ENCODE assay signal across 15 cellular contexts in genomic region chr13:108194435-108194936, GRCh38. TPM values are rescaled to one million over a fixed set of nuclear protein-coding genes. Genes with fewer than 3 reads are reported as not detected.
DNase-seq lines count a peak whose midpoint lies in the region; ATAC-seq and TF ChIP-seq lines count a peak whose summit lies in the region.
"Had no signal": no experiment of that assay in that cellular context is flagged by ENCODE, and none has a peak within 500 bp of the region (broad histone marks: within the 10 kb centered on the region; RNA-seq: fewer than 3 reads in every experiment).

No MANE protein-coding gene starts in this region.

- peak; percentile 13 for ATAC-seq in Right ventricle myocardium inferior
- ATAC-seq in heart left ventricle, result no peak
- peak; percentile 20 for ATAC-seq in upper lobe of right lung

- H3K27ac Mint-ChIP-seq in neural progenitor cell, result no peak overlapping the region
- H3K27ac Mint-ChIP-seq: CD14-positive monocyte; CD4-positive, alpha-beta memory T cell had no signal

- H3K4me3 ChIP-seq in heart left ventricle (no peak overlapping the region), upper lobe of right lung (no peak overlapping the region), neural progenitor cell (no peak overlapping the region)
- H3K4me3 ChIP-seq: BLaER1, GM23248 had no signal

- H3K36me3 Mint-ChIP-seq in neural progenitor cell, result no peaks in the 10 kb centered on the region
- H3K36me3 Mint-ChIP-seq: CD14-positive monocyte had no signal

- H2AFZ ChIP-seq in neural progenitor cell (replicated peaks), result no peak overlapping the region
- H2AFZ ChIP-seq: GM23248 had no signal

- no peaks in the 10 kb centered on the region for H3K36me3 ChIP-seq in heart left ventricle
- no peaks in the 10 kb centered on the region for H3K36me3 ChIP-seq in upper lobe of right lung
- H3K36me3 ChIP-seq in neural progenitor cell, result no peaks in the 10 kb centered on the region
- H3K36me3 ChIP-seq: BLaER1 had no signal

- peaks cover 0 to 9% (median 0%) of the 10 kb centered on the region in 12 donors for H3K9me3 ChIP-seq in heart left ventricle
- H3K9me3 ChIP-seq in upper lobe of right lung, result no peaks in the 10 kb centered on the region
- no peaks in the 10 kb centered on the region for H3K9me3 ChIP-seq in neural progenitor cell (ENCODE audit: low read depth)

- TF ChIP-seq CTCF in heart left ventricle (IDR thresholded peaks at IDR 0.05) (no peak), upper lobe of right lung (IDR thresholded peaks at IDR 0.05) (no peak), neural progenitor cell (IDR thresholded peaks at IDR 0.05) (no peak)

- TF ChIP-seq POLR2A in heart left ventricle (IDR thresholded peaks at IDR 0.05), result no peak

- no peak overlapping the region for H3K4me3 Mint-ChIP-seq in neural progenitor cell
- H3K4me3 Mint-ChIP-seq: CD14-positive monocyte had no signal

- H3K9ac ChIP-seq in neural progenitor cell, result no peak overlapping the region
- H3K9ac ChIP-seq: BLaER1, GM23248 had no signal

- H3K79me2 ChIP-seq in neural progenitor cell (ENCODE audit: low read depth), result no peaks in the 10 kb centered on the region

- DNase-seq in Right ventricle myocardium inferior (ENCODE audit: missing footprints), result no peak
- no peak for DNase-seq in heart left ventricle
- DNase-seq in epithelial cell of prostate (ENCODE audit: low read depth, low spot score), result no peak
- no peak for DNase-seq in upper lobe of right lung
- no peak for DNase-seq in NCI-H2107 (lab: John Stamatoyannopoulos, UW)
- no peak for DNase-seq in neural progenitor cell (ENCODE audit: low spot score)
- no peak for DNase-seq in GF-D8 (lab: John Stamatoyannopoulos, UW)
- DNase-seq: 8988T; CD4-positive, alpha-beta memory T cell; DMS153; DMS79 treated with DMSO at 0.1 percent for 48 hours had no signal

- peaks cover 7% of the 10 kb centered on the region for H3K9me3 Mint-ChIP-seq in neural progenitor cell

- no peaks in the 10 kb centered on the region for H3F3A ChIP-seq in neural progenitor cell (ENCODE audit: low read depth)

- no peaks in the 10 kb centered on the region for H4K20me1 ChIP-seq in neural progenitor cell (ENCODE audit: low read depth)
- H4K20me1 ChIP-seq: BLaER1 had no signal

- H3K4me1 Mint-ChIP-seq in neural progenitor cell, result peaks cover 14% of the 10 kb centered on the region
- H3K4me1 Mint-ChIP-seq: CD14-positive monocyte; CD4-positive, alpha-beta memory T cell had no signal

- H3K27ac ChIP-seq in heart left ventricle (no peak overlapping the region), epithelial cell of prostate (peak overlapping the region; percentile 87), upper lobe of right lung (no peak overlapping the region), neural progenitor cell (no peak overlapping the region)
- H3K27ac ChIP-seq: BLaER1, GM23248, HL-60 had no signal

- H3K4me1 ChIP-seq in heart left ventricle (no peaks in the 10 kb centered on the region), upper lobe of right lung (no peaks in the 10 kb centered on the region), neural progenitor cell (no peaks in the 10 kb centered on the region)
- H3K4me1 ChIP-seq: BLaER1 had no signal

- peaks cover 0 to 5% (median 0%) of the 10 kb centered on the region in 9 donors for H3K27me3 ChIP-seq in heart left ventricle
- H3K27me3 ChIP-seq in upper lobe of right lung, result no peaks in the 10 kb centered on the region
- no peaks in the 10 kb centered on the region for H3K27me3 ChIP-seq in neural progenitor cell
- H3K27me3 ChIP-seq: BLaER1 had no signal

- intact Hi-C loops in Right ventricle myocardium inferior (cut with DNase I) (no loop called here), heart left ventricle (cut with DNase I) (no loop called here), upper lobe of right lung (cut with DNase I) (no loop called here)

- H3K4me2 ChIP-seq in neural progenitor cell, result no peak overlapping the region
- H3K4me2 ChIP-seq: BLaER1 had no signal

- WGBS in heart left ventricle, 4 donors, result 78 to 85% (median 80%) methylated on average over 5 of the region's 5 CpGs

- peaks cover 3% of the 10 kb centered on the region for H3K27me3 Mint-ChIP-seq in neural progenitor cell (ENCODE audit: insufficient read depth, low read depth)

RNA-seq across cellular contexts. Expression of gene LIG4, which starts 20.9 kb away (rescaled TPM):
- total RNA-seq in Right ventricle myocardium inferior (7.8 TPM), heart left ventricle (10 to 100 TPM in 4 of 9 donors, 1 to 10 TPM in 5; 7.1 to 13.2 (median 9.2) TPM), upper lobe of right lung (10.9 TPM), neural progenitor cell (ENCODE audit: low replicate concordance) (8.0 and 16.3 TPM in 2 replicates)
- polyA plus RNA-seq in heart left ventricle, result 1 to 10 TPM; 6.4 to 9.2 TPM

RNA-seq across cellular contexts. Expression of gene ABHD13, which starts 23.7 kb away (rescaled TPM):
- total RNA-seq in Right ventricle myocardium inferior, result 4.9 TPM
- total RNA-seq in heart left ventricle, result 1 to 10 TPM; 4.4 to 6.6 (median 4.9) TPM
- 1 to 10 TPM; 2.4 to 5.9 TPM for polyA plus RNA-seq in heart left ventricle
- total RNA-seq in upper lobe of right lung, result 12.8 TPM
- total RNA-seq in neural progenitor cell (ENCODE audit: low replicate concordance), result 10.7 and 17.6 TPM in 2 replicates

Comparison
In these comparisons a context has a peak if more than half of its experiments do, and no peak if none do; other contexts are left out.
1. ATAC-seq: peak in Right ventricle myocardium inferior (single experiment) and upper lobe of right lung (single experiment); none in heart left ventricle (0 of 4).